21 cellular contexts compared by ENCODE assay signal in genomic region chr2:18381451-18381850, GRCh38.
DNase-seq lines count a peak whose midpoint lies in the region; ATAC-seq and TF ChIP-seq lines count a peak whose summit lies in the region.
"Had no signal": no experiment of that assay in that cellular context is flagged by ENCODE, and none has a peak within 500 bp of the region (broad histone marks: within the 10 kb centered on the region; RNA-seq: fewer than 3 reads in every experiment).

No MANE protein-coding gene starts in this region.

- H3K27ac ChIP-seq in IMR-90 (ENCODE audit: insufficient read depth, low read length) (no peak overlapping the region), smooth muscle cell (ENCODE audit: low read depth) (no peak overlapping the region)
- H3K27ac ChIP-seq: 22Rv1, A549, BLaER1 had no signal

- no peaks in the 10 kb centered on the region for H3F3A ChIP-seq in smooth muscle cell (ENCODE audit: low read depth)

- H4K20me1 ChIP-seq in IMR-90 (ENCODE audit: insufficient read depth, low read length), result no peaks in the 10 kb centered on the region
- H4K20me1 ChIP-seq in smooth muscle cell (ENCODE audit: low read depth), result no peaks in the 10 kb centered on the region
- H4K20me1 ChIP-seq: BLaER1 had no signal

- H3K36me3 Mint-ChIP-seq in T-helper 17 cell (ENCODE audit: low read depth), result no peaks in the 10 kb centered on the region
- H3K36me3 Mint-ChIP-seq: CD14-positive monocyte; CD4-positive, alpha-beta memory T cell; CD4-positive, CD25-positive, alpha-beta regulatory T cell; CD8-positive, alpha-beta memory T cell had no signal

- no peak overlapping the region for H2BK15ac ChIP-seq in IMR-90 (ENCODE audit: low read depth, low read length)

- no peak for TF ChIP-seq CTCF in AG10803 (conservative IDR thresholded peaks at IDR 0.05; ENCODE audit: low read length)
- no peak for TF ChIP-seq CTCF in IMR-90 (conservative IDR thresholded peaks at IDR 0.05; ENCODE audit: low read depth, low read length)
- TF ChIP-seq CTCF in smooth muscle cell (IDR thresholded peaks at IDR 0.05; ENCODE audit: borderline replicate concordance, insufficient read depth, poor library complexity, severe bottlenecking), result no peak

- BruUV-seq in IMR-90 (replicated peaks; lab: Mats Ljungman, UMichigan), result no TSS peak

- ATAC-seq in IMR-90 (ENCODE audit: low read depth), result peak; percentile 56
- no peak for ATAC-seq in HG03095 (IDR thresholded peaks at IDR 0.05; ENCODE audit: unreplicated experiment)
- no peak for ATAC-seq in T-helper 17 cell
- ATAC-seq: A549, GM12878 had no signal

- H3K9me1 ChIP-seq in IMR-90 (ENCODE audit: insufficient read depth, low read length), result no peaks in the 10 kb centered on the region

- H3K4me1 Mint-ChIP-seq in T-helper 17 cell, result peaks cover 2% of the 10 kb centered on the region
- H3K4me1 Mint-ChIP-seq: CD14-positive monocyte; CD4-positive, alpha-beta memory T cell; CD4-positive, CD25-positive, alpha-beta regulatory T cell; CD8-positive, alpha-beta memory T cell had no signal

- H2AFZ ChIP-seq in IMR-90 (replicated peaks; ENCODE audit: low read length, poor library complexity) (no peak overlapping the region), smooth muscle cell (ENCODE audit: low read depth) (no peak overlapping the region)

- no peak overlapping the region for H4K8ac ChIP-seq in IMR-90 (ENCODE audit: low read depth in 2 of 2, low read length in 2 of 2)

- DNase-seq in AG10803 (ENCODE audit: low read depth), result peak; percentile 37
- no peak for DNase-seq in IMR-90
- DNase-seq in fibroblast of gingiva (ENCODE audit: low read depth), result peak; percentile 60
- no peak for DNase-seq in smooth muscle cell (lab: John Stamatoyannopoulos, UW; ENCODE audit: unreplicated experiment)
- no peak for DNase-seq in D341Med (ENCODE audit: low spot score)
- no peak for DNase-seq in T-helper 17 cell
- DNase-seq: BE2C; C1 segment of cervical spinal cord; CD4-positive, alpha-beta memory T cell; CD4-positive, CD25-positive, alpha-beta regulatory T cell; CD8-positive, alpha-beta memory T cell; COR-L47; DMS79 treated with DMSO at 0.1 percent for 48 hours; EL; GDM1 had no signal

- H3K4me3 ChIP-seq in AG10803 (ENCODE audit: low read length) (no peak overlapping the region), IMR-90 (ENCODE audit: insufficient read depth, low read depth, low read length) (no peak overlapping the region), smooth muscle cell (no peak overlapping the region)
- H3K4me3 ChIP-seq: A549, BLaER1, GM12878 had no signal

- H3K79me1 ChIP-seq in IMR-90 (ENCODE audit: low read depth in 1 of 2, low read length in 2 of 2), result no peaks in the 10 kb centered on the region

- H4K5ac ChIP-seq in IMR-90 (ENCODE audit: low read depth, low read length), result no peak overlapping the region

- H2AK9ac ChIP-seq in IMR-90 (replicated peaks; ENCODE audit: low read depth, low read length, poor library complexity), result no peak overlapping the region

- no peak overlapping the region for H3K23ac ChIP-seq in IMR-90 (ENCODE audit: low read depth, low read length)

- no peak overlapping the region for H2BK5ac ChIP-seq in IMR-90 (ENCODE audit: low read depth, low read length, poor library complexity, severe bottlenecking)

- no peak overlapping the region for H2AK5ac ChIP-seq in IMR-90 (ENCODE audit: low read depth, low read length)

- H3K36me3 ChIP-seq in IMR-90 (ENCODE audit: control insufficient read depth, insufficient read depth, low read length), result no peaks in the 10 kb centered on the region
- no peaks in the 10 kb centered on the region for H3K36me3 ChIP-seq in smooth muscle cell (ENCODE audit: low read depth)
- H3K36me3 ChIP-seq: BE2C, BLaER1 had no signal

- H2BK120ac ChIP-seq in IMR-90 (ENCODE audit: low read depth, low read length), result no peak overlapping the region

- no peak overlapping the region for H3K18ac ChIP-seq in IMR-90 (ENCODE audit: low read depth, low read length)

- no peak for TF ChIP-seq POLR2A in IMR-90 (IDR thresholded peaks at IDR 0.05; ENCODE audit: low read depth, low read length)

- CTCF ChIA-PET in IMR-90 (lab: Yijun Ruan, JAX), result no interaction called here

- no peak overlapping the region for H3K4ac ChIP-seq in IMR-90 (ENCODE audit: low read depth, low read length)

- H3K14ac ChIP-seq in IMR-90 (replicated peaks; ENCODE audit: low read depth, low read length), result no peak overlapping the region

- H3K79me2 ChIP-seq in smooth muscle cell (ENCODE audit: low read depth), result no peaks in the 10 kb centered on the region

- H3K56ac ChIP-seq in IMR-90 (ENCODE audit: extremely low read depth, insufficient read depth, low read length), result no peak overlapping the region

- H3K27me3 ChIP-seq in IMR-90 (ENCODE audit: control insufficient read depth, insufficient read depth, low read length), result no peaks in the 10 kb centered on the region; the same call in 1 of the 2 replicates
- peaks cover 10% of the 10 kb centered on the region for H3K27me3 ChIP-seq in smooth muscle cell (ENCODE audit: low read depth)
- H3K27me3 ChIP-seq: BLaER1 had no signal

- no peak overlapping the region for H3K4me3 Mint-ChIP-seq in T-helper 17 cell
- H3K4me3 Mint-ChIP-seq: CD14-positive monocyte; CD4-positive, alpha-beta memory T cell; CD4-positive, CD25-positive, alpha-beta regulatory T cell; CD8-positive, alpha-beta memory T cell had no signal

- no peak for TF ChIP-seq RAD21 in IMR-90 (IDR thresholded peaks at IDR 0.05; ENCODE audit: low read length)

- intact Hi-C loops in IMR-90 (cut with micrococcal nuclease), result no loop called here

- H3K4me2 ChIP-seq in IMR-90 (ENCODE audit: low read depth, low read length), result no peak overlapping the region
- H3K4me2 ChIP-seq in smooth muscle cell, result peak overlapping the region; percentile 5
- H3K4me2 ChIP-seq: A549, BLaER1 had no signal

- H3K9me3 ChIP-seq in IMR-90 (ENCODE audit: control insufficient read depth, insufficient read depth, low read length) (no peaks in the 10 kb centered on the region), smooth muscle cell (replicated peaks; ENCODE audit: low read depth) (no peaks in the 10 kb centered on the region), T-helper 17 cell (ENCODE audit: control insufficient read depth, low read length, poor library complexity, severe bottlenecking) (no peaks in the 10 kb centered on the region)
- H3K9me3 ChIP-seq: A549, BE2C, BLaER1 had no signal

- H3K27me3 Mint-ChIP-seq in T-helper 17 cell, result peaks cover 25% of the 10 kb centered on the region

- H3K9ac ChIP-seq in IMR-90 (ENCODE audit: low read depth, low read length) (no peak overlapping the region), smooth muscle cell (ENCODE audit: low read depth) (no peak overlapping the region)
- H3K9ac ChIP-seq: BLaER1 had no signal

- H3K27ac Mint-ChIP-seq in T-helper 17 cell, result no peak overlapping the region
- H3K27ac Mint-ChIP-seq: CD14-positive monocyte; CD4-positive, alpha-beta memory T cell; CD4-positive, CD25-positive, alpha-beta regulatory T cell; CD8-positive, alpha-beta memory T cell had no signal

- no peak overlapping the region for H2BK20ac ChIP-seq in IMR-90 (ENCODE audit: low read depth, low read length)

- H4K91ac ChIP-seq in IMR-90 (ENCODE audit: insufficient read depth, low read depth, low read length), result no peak overlapping the region

- H3K4me1 ChIP-seq in IMR-90 (ENCODE audit: control insufficient read depth, insufficient read depth, low read length), result no peaks in the 10 kb centered on the region
- no peaks in the 10 kb centered on the region for H3K4me1 ChIP-seq in smooth muscle cell (ENCODE audit: low read depth)
- H3K4me1 ChIP-seq: BE2C, BLaER1 had no signal

- in situ Hi-C loops in IMR-90 (cut with MboI; ENCODE audit: low sequenced_read_pairs), result loop anchor here (5.0 kb wide), 1 partner anchor 524 kb away; no protein-coding TSS in a partner anchor

- dilution Hi-C loops in IMR-90 (cut with HindIII; ENCODE audit: low sequenced_read_pairs, unreplicated experiment), result no loop called here

- POLR2A ChIA-PET in IMR-90 (lab: Charles Lee; ENCODE audit: unreplicated experiment), result no interaction called here

TF ChIP-seq in IMR-90, 13 proteins besides CTCF, POLR2A, EP300 and RAD21:
- TF ChIP-seq SMC3 (IDR thresholded peaks at IDR 0.05; ENCODE audit: low read depth, low read length), result no peak
- TF ChIP-seq ELK1 (IDR thresholded peaks at IDR 0.05; ENCODE audit: borderline replicate concordance, low read depth, low read length), result no peak

Comparison
In these comparisons a context has a peak if more than half of its experiments do, and no peak if none do; other contexts are left out.
1. DNase-seq: peak in AG10803 (single experiment) and fibroblast of gingiva (single experiment); none in IMR-90 (single experiment), smooth muscle cell (single experiment), D341Med (single experiment) and T-helper 17 cell (0 of 3).